In genomic region chr1:25692560-25692959, GRCh38 we compare ENCODE assay signal across 8 cellular contexts.
A peak's percentile ranks its signal among the peaks of the same experiment; 100 is the strongest.
DNase-seq lines count a peak whose midpoint lies in the region; ATAC-seq and TF ChIP-seq lines count a peak whose summit lies in the region.

No MANE protein-coding gene starts in this region.

- no peak overlapping the region for H3K27ac ChIP-seq in left lung

- no peak for ATAC-seq in left lung
- no peak for ATAC-seq in GM19324 (IDR thresholded peaks at IDR 0.05; ENCODE audit: low FRiP score, unreplicated experiment)

- peaks cover 16 to 17% of the 10 kb centered on the region in 2 donors for H3K4me1 ChIP-seq in left lung

- POLR2A ChIA-PET in AG04449 (lab: Yijun Ruan, JAX) = no interaction called here

- no peaks in the 10 kb centered on the region for H3K27me3 ChIP-seq in left lung

- in situ Hi-C loops in SK-MEL-5 (cut with HindIII; ENCODE audit: low pct_unique_long_range_greater_than_20kb, low sequenced_read_pairs) = no loop called here

- no peaks in the 10 kb centered on the region for H3K36me3 ChIP-seq in left lung

- CTCF ChIA-PET in AG04449 (lab: Yijun Ruan, JAX) = interaction anchor here (1.0 to 1.2 kb wide), 3 partner anchors 9 to 74 kb away, joined by 3 to 4 read pairs (median 3); no protein-coding TSS in a partner anchor

- intact Hi-C loops in left lung (cut with DNase I) = no loop called here

- peak; percentile 42 for TF ChIP-seq CTCF in AG04449 (IDR thresholded peaks at IDR 0.05; ENCODE audit: insufficient read depth, low read length, missing control alignments)
- TF ChIP-seq CTCF in GM12873 (IDR thresholded peaks at IDR 0.05; ENCODE audit: insufficient read depth, low read depth, low read length, missing control alignments) = peak; percentile 83
- TF ChIP-seq CTCF in foreskin fibroblast (IDR thresholded peaks at IDR 0.05; ENCODE audit: low read depth, low read length) = peak; percentile 26
- TF ChIP-seq CTCF in left lung (IDR thresholded peaks at IDR 0.05) = peak in 1 of 2 donors; percentile 16

- no peaks in the 10 kb centered on the region for H3K9me3 ChIP-seq in left lung

- DNase-seq in AG04449 (ENCODE audit: low read depth, low spot score) (no peak), SK-MEL-5 (ENCODE audit: low read depth, low spot score) (peak; percentile 56), foreskin fibroblast (no peak), amygdala (lab: John Stamatoyannopoulos, UW) (no peak), left lung (no peak), CD1c-positive myeloid dendritic cell (ENCODE audit: extremely low spot score) (no peak)

- H3K4me3 ChIP-seq in AG04449 (ENCODE audit: low read depth, low read length) (no peak overlapping the region), foreskin fibroblast (ENCODE audit: low read depth in 1 of 2, low read length in 2 of 2) (no peak overlapping the region), left lung (no peak overlapping the region)
